14 cellular contexts compared by ENCODE assay signal in the genomic region with DNA sequence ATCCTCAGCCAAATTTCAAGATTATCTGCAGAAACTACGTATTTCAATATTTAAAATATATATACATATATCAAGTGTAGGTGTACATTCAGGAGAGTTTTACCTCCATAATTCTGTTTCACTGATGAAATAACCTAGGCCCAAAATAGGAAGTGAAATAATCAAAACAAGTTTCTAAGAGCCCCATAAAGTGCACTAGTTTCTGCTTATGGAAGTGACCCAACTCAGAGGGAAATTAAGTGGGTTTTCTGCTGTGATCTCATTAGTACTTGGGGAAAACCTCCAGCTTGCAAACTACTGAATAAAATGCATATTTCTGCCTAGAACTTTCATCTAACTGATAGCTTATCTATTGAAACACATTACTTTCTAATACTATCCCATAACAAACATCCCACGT. TPM values are rescaled to one million over a fixed set of nuclear protein-coding genes. Genes with fewer than 3 reads are reported as not detected.
DNase-seq lines count a peak whose midpoint lies in the region; ATAC-seq, FAIRE-seq and TF ChIP-seq lines count a peak whose summit lies in the region.
"Had no signal": no experiment of that assay in that cellular context is flagged by ENCODE, and none has a peak within 500 bp of the region (broad histone marks: within the 10 kb centered on the region; RNA-seq: fewer than 3 reads in every experiment).

No MANE protein-coding gene starts in this region.

- ATAC-seq in GM19395 (IDR thresholded peaks at IDR 0.05; ENCODE audit: unreplicated experiment) (peak; percentile 88), HG02798 (IDR thresholded peaks at IDR 0.05; ENCODE audit: poor library complexity, unreplicated experiment) (peak; percentile 89), HG03442 (IDR thresholded peaks at IDR 0.05; ENCODE audit: unreplicated experiment) (peak; percentile 86)
- ATAC-seq: activated CD4-positive, alpha-beta T cell treated with anti-CD3 and anti-CD28 coated beads for 36 hours had no signal

- H3K27ac Mint-ChIP-seq in mesothelial cell of epicardium = no peak overlapping the region
- H3K27ac Mint-ChIP-seq: activated CD4-positive, alpha-beta T cell treated with anti-CD3 and anti-CD28 coated beads for 36 hours; nephron had no signal

- H3K27me3 ChIP-seq in A673 (replicated peaks; ENCODE audit: insufficient read depth, low read depth, low read length, poor library complexity) = peaks cover 4% of the 10 kb centered on the region

- H3K27ac ChIP-seq in RWPE1 (no peak overlapping the region), A673 (ENCODE audit: low read depth, low read length, poor library complexity, severe bottlenecking) (no peak overlapping the region)

- TF ChIP-seq CTCF in RWPE1 (conservative IDR thresholded peaks at IDR 0.05; ENCODE audit: low read depth) (no peak), A673 (conservative IDR thresholded peaks at IDR 0.05; ENCODE audit: low read depth, low read length) (no peak), mesothelial cell of epicardium (IDR thresholded peaks at IDR 0.05; ENCODE audit: unreplicated experiment) (no peak)

- POLR2A ChIA-PET in RWPE1 (lab: Yijun Ruan, JAX; ENCODE audit: low non-redundant PET) (no interaction called here), A673 (lab: Charles Lee; ENCODE audit: low non-redundant PET) (no interaction called here)

- H3K27me3 Mint-ChIP-seq in mesothelial cell of epicardium (ENCODE audit: low read depth) = peaks cover 17% of the 10 kb centered on the region

- TF ChIP-seq POLR2A in GM12892 (IDR thresholded peaks at IDR 0.05; ENCODE audit: low read depth, low read length) = no peak

- no peak overlapping the region for H3K4me3 ChIP-seq in A673 (ENCODE audit: low read depth, low read length, poor library complexity, severe bottlenecking)
- H3K4me3 ChIP-seq: smooth muscle cell had no signal

- H3K9me3 Mint-ChIP-seq in mesothelial cell of epicardium = peaks cover 8% of the 10 kb centered on the region
- H3K9me3 Mint-ChIP-seq: nephron had no signal

- H3K9me3 ChIP-seq in A673 (ENCODE audit: low read depth, low read length, poor library complexity, severe bottlenecking) = no peaks in the 10 kb centered on the region

- no peak overlapping the region for H3K4me3 Mint-ChIP-seq in mesothelial cell of epicardium
- H3K4me3 Mint-ChIP-seq: activated CD4-positive, alpha-beta T cell treated with anti-CD3 and anti-CD28 coated beads for 36 hours; nephron had no signal

- H3K36me3 Mint-ChIP-seq in mesothelial cell of epicardium = no peaks in the 10 kb centered on the region

- peak; percentile 60 for FAIRE-seq in GM12892 (lab: Jason Lieb, UNC)
- FAIRE-seq: keratinocyte had no signal

- H3K4me1 Mint-ChIP-seq in mesothelial cell of epicardium = peaks cover 7% of the 10 kb centered on the region

- intact Hi-C loops in A673 (cut with micrococcal nuclease; ENCODE audit: unreplicated experiment) = no loop called here

- CTCF ChIA-PET in RWPE1 (lab: Yijun Ruan, JAX) (no interaction called here), A673 (lab: Charles Lee) (no interaction called here)

- H3K36me3 ChIP-seq in A673 (ENCODE audit: insufficient read depth, low read length, poor library complexity, severe bottlenecking) = no peaks in the 10 kb centered on the region

- H3K4me1 ChIP-seq in A673 (ENCODE audit: insufficient read depth, low read length, poor library complexity, severe bottlenecking) = no peaks in the 10 kb centered on the region

- DNase-seq in GM12892 (ENCODE audit: insufficient read length) (no peak), COLO668 (lab: John Stamatoyannopoulos, UW; ENCODE audit: unreplicated experiment) (no peak), RWPE1 (ENCODE audit: low spot score) (no peak), A673 (ENCODE audit: low spot score) (no peak), mesothelial cell of epicardium (ENCODE audit: low spot score in 2 of 2, unreplicated experiment in 2 of 2) (no peak)
- DNase-seq: activated CD4-positive, alpha-beta T cell treated with anti-CD3 and anti-CD28 coated beads for 36 hours; activated effector memory CD4-positive, alpha-beta T cell treated with anti-CD3 and anti-CD28 coated beads, Interleukin-2, amount 50 U/mL, for 16 hours; NCI-H446 treated with DMSO at 0.1 percent for 48 hours had no signal

- BruUV-seq in A673 (replicated peaks; lab: Mats Ljungman, UMichigan) = no TSS peak

RNA-seq across cellular contexts. Expression of gene MIR17HG, which starts 45.4 kb away (rescaled TPM):
- 8.7 TPM for polyA plus RNA-seq in GM12892 (2012; ENCODE audit: missing spikeins)
- total RNA-seq in A673 (2021) (13.7 and 15.8 TPM in 2 replicates), mesothelial cell of epicardium (15.1 to 16.5 TPM (median 16.3 TPM) in 3 replicates)
